In the genomic region with DNA sequence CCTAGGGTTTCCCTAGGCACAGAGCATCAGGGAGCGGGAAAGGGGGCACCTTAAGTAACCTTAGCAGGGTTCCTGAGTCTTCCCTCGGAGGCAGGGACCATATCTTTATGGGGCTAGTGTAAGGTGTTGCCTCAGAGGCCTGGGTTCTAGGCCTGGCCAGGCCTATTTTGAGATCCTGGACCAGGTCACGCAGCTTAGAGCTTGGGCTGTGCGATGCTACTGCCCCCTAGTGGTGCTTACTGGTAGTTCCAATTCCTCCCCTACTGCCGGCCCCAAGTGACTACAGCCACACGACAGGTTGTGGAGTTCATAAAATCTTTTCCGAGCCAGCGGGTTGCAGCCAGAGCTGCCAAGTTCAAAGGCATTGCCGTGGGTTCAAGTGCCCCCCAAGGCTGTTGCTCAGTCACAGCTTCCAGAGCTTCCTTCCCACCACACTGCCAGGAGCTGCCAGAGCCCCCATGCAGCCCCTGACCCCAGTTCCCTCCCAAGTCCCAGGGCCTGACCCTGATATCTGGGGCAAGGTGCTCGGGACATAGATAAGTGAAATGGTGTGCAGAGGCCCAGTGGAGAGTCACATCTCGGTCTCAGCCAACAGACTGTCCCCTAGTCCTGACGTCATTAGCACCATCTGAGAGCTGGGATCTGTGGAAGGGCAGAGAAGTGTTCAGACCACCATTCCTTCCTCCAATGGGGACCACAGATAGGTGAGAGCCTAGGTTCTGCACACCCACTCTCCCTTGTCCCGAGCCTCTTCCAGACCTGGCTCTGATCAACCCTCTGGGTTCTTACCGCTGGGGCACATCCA, we compare ENCODE assay signal across 1 cellular context.
TF ChIP-seq lines count a peak whose summit lies in the region.

No MANE protein-coding gene starts in this region.

TF ChIP-seq in HepG2, 621 proteins besides CTCF, POLR2A, EP300 and RAD21 (continued from another document and continues in another):
- TF ChIP-seq, protein P1, sequence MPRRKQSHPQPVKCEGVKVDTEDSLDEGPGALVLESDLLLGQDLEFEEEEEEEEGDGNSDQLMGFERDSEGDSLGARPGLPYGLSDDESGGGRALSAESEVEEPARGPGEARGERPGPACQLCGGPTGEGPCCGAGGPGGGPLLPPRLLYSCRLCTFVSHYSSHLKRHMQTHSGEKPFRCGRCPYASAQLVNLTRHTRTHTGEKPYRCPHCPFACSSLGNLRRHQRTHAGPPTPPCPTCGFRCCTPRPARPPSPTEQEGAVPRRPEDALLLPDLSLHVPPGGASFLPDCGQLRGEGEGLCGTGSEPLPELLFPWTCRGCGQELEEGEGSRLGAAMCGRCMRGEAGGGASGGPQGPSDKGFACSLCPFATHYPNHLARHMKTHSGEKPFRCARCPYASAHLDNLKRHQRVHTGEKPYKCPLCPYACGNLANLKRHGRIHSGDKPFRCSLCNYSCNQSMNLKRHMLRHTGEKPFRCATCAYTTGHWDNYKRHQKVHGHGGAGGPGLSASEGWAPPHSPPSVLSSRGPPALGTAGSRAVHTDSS (CRISPR knock-in tag; conservative IDR thresholded peaks at IDR 0.05) = no peak
- TF ChIP-seq DPF2 (CRISPR knock-in tag; IDR thresholded peaks at IDR 0.05; ENCODE audit: borderline replicate concordance, low read depth) = no peak
- TF ChIP-seq ZBTB7B (CRISPR knock-in tag; IDR thresholded peaks at IDR 0.05) = peak; percentile 40; the same call in 1 of the 2 replicates
- TF ChIP-seq ISL2 (CRISPR knock-in tag; IDR thresholded peaks at IDR 0.05) = no peak
- 0 out of 2 replicates have a peak, but pooled peaks have one; percentile 53 for TF ChIP-seq SRY (CRISPR knock-in tag; IDR thresholded peaks at IDR 0.05)
- TF ChIP-seq, protein P2, sequence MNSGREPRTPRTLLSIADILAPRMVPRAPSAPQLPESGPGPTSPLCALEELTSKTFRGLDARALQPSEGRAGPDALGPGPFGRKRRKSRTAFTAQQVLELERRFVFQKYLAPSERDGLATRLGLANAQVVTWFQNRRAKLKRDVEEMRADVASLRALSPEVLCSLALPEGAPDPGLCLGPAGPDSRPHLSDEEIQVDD (CRISPR knock-in tag; IDR thresholded peaks at IDR 0.05; ENCODE audit: borderline replicate concordance) = no peak
- TF ChIP-seq NFKB2 (CRISPR knock-in tag; IDR thresholded peaks at IDR 0.05; ENCODE audit: borderline replicate concordance) = peak; percentile 9; the same call in 1 of the 2 replicates
- TF ChIP-seq ARID2 (CRISPR knock-in tag; IDR thresholded peaks at IDR 0.05; ENCODE audit: borderline replicate concordance) = no peak
- no peak for TF ChIP-seq ZNF24 (IDR thresholded peaks at IDR 0.05)
- TF ChIP-seq KMT2A (CRISPR knock-in tag; IDR thresholded peaks at IDR 0.05) = 0 out of 2 replicates have a peak, but pooled peaks have one; percentile 54
- TF ChIP-seq SRSF4 (IDR thresholded peaks at IDR 0.05; ENCODE audit: low read depth, low read length, poor library complexity, severe bottlenecking) = no peak
- TF ChIP-seq STAG1 (CRISPR knock-in tag; IDR thresholded peaks at IDR 0.05) = peak; percentile 97
- TF ChIP-seq ZNF83 (CRISPR knock-in tag; IDR thresholded peaks at IDR 0.05; ENCODE audit: borderline replicate concordance) = no peak
- TF ChIP-seq CBX5 (CRISPR knock-in tag; IDR thresholded peaks at IDR 0.05; ENCODE audit: borderline replicate concordance) = no peak; the same call in 1 of the 2 replicates
- TF ChIP-seq PAF1 (CRISPR knock-in tag; IDR thresholded peaks at IDR 0.05) = peak; percentile 45; the same call in 1 of the 2 replicates
- no peak for TF ChIP-seq KLF12 (CRISPR knock-in tag; IDR thresholded peaks at IDR 0.05; ENCODE audit: borderline replicate concordance)
- TF ChIP-seq IRF2 (CRISPR knock-in tag; IDR thresholded peaks at IDR 0.05) = 0 out of 2 replicates have a peak, but pooled peaks have one; percentile 44
- no peak for TF ChIP-seq SAFB2 (CRISPR knock-in tag; IDR thresholded peaks at IDR 0.05; ENCODE audit: borderline replicate concordance, low read depth)
- TF ChIP-seq NRL (CRISPR knock-in tag; IDR thresholded peaks at IDR 0.05; ENCODE audit: borderline replicate concordance) = 0 out of 2 replicates have a peak, but pooled peaks have one; percentile 38
- no peak for TF ChIP-seq ZBTB38 (CRISPR knock-in tag; IDR thresholded peaks at IDR 0.05)
- TF ChIP-seq, protein P3, sequence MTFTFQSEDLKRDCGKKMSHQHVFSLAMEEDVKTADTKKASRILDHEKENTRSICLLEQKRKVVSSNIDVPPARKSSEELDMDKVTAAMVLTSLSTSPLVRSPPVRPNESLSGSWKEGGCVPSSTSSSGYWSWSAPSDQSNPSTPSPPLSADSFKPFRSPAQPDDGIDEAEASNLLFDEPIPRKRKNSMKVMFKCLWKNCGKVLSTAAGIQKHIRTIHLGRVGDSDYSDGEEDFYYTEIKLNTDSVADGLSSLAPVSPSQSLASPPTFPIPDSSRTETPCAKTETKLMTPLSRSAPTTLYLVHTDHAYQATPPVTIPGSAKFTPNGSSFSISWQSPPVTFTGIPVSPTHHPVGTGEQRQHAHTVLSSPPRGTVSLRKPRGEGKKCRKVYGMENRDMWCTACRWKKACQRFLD (CRISPR knock-in tag; IDR thresholded peaks at IDR 0.05; ENCODE audit: borderline replicate concordance) = no peak
- no peak for TF ChIP-seq ZNF101 (CRISPR knock-in tag; IDR thresholded peaks at IDR 0.05; ENCODE audit: borderline replicate concordance, low read depth)
- TF ChIP-seq, protein P4, sequence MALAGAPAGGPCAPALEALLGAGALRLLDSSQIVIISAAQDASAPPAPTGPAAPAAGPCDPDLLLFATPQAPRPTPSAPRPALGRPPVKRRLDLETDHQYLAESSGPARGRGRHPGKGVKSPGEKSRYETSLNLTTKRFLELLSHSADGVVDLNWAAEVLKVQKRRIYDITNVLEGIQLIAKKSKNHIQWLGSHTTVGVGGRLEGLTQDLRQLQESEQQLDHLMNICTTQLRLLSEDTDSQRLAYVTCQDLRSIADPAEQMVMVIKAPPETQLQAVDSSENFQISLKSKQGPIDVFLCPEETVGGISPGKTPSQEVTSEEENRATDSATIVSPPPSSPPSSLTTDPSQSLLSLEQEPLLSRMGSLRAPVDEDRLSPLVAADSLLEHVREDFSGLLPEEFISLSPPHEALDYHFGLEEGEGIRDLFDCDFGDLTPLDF (CRISPR knock-in tag; IDR thresholded peaks at IDR 0.05) = no peak
- TF ChIP-seq, protein P5, sequence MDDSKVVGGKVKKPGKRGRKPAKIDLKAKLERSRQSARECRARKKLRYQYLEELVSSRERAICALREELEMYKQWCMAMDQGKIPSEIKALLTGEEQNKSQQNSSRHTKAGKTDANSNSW (CRISPR knock-in tag; IDR thresholded peaks at IDR 0.05; ENCODE audit: borderline replicate concordance) = no peak
- TF ChIP-seq, protein P6, sequence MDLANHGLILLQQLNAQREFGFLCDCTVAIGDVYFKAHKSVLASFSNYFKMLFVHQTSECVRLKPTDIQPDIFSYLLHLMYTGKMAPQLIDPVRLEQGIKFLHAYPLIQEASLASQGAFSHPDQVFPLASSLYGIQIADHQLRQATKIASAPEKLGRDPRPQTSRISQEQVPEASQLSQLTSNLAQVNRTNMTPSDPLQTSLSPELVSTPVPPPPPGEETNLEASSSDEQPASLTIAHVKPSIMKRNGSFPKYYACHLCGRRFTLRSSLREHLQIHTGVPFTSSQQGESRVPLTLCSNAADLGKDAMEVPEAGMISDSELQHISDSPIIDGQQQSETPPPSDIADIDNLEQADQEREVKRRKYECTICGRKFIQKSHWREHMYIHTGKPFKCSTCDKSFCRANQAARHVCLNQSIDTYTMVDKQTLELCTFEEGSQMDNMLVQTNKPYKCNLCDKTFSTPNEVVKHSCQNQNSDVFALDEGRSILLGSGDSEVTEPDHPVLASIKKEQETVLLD (CRISPR knock-in tag; IDR thresholded peaks at IDR 0.05; ENCODE audit: low read depth) = no peak
- TF ChIP-seq ZNF737 (CRISPR knock-in tag; IDR thresholded peaks at IDR 0.05; ENCODE audit: borderline replicate concordance) = no peak; the same call in 1 of the 2 replicates
- TF ChIP-seq ZNF451 (CRISPR knock-in tag; IDR thresholded peaks at IDR 0.05) = no peak
- peak; percentile 67; the same call in 1 of the 2 replicates for TF ChIP-seq ZNF274 (CRISPR knock-in tag; IDR thresholded peaks at IDR 0.05)
- TF ChIP-seq ZNF224 (CRISPR knock-in tag; IDR thresholded peaks at IDR 0.05) = 0 out of 2 replicates have a peak, but pooled peaks have one; percentile 56
- TF ChIP-seq, protein P7, sequence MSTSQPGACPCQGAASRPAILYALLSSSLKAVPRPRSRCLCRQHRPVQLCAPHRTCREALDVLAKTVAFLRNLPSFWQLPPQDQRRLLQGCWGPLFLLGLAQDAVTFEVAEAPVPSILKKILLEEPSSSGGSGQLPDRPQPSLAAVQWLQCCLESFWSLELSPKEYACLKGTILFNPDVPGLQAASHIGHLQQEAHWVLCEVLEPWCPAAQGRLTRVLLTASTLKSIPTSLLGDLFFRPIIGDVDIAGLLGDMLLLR (CRISPR knock-in tag; IDR thresholded peaks at IDR 0.05) = 0 out of 2 replicates have a peak, but pooled peaks have one; percentile 20
- peak; percentile 62 for TF ChIP-seq RBM39 (IDR thresholded peaks at IDR 0.05; ENCODE audit: low read depth, low read length, poor library complexity, severe bottlenecking)
- TF ChIP-seq KLF13 (CRISPR knock-in tag; IDR thresholded peaks at IDR 0.05) = no peak
- no peak for TF ChIP-seq SNAPC2 (CRISPR knock-in tag; IDR thresholded peaks at IDR 0.05)
- no peak; the same call in 1 of the 2 replicates for TF ChIP-seq HDAC2 (CRISPR knock-in tag; IDR thresholded peaks at IDR 0.05)
- 0 out of 2 replicates have a peak, but pooled peaks have one; percentile 39 for TF ChIP-seq MIXL1 (CRISPR knock-in tag; IDR thresholded peaks at IDR 0.05)
- no peak for TF ChIP-seq SIN3A (IDR thresholded peaks at IDR 0.05; ENCODE audit: borderline replicate concordance, low read depth, low read length)
- peak; percentile 79 for TF ChIP-seq KDM2A (CRISPR knock-in tag; IDR thresholded peaks at IDR 0.05; ENCODE audit: borderline replicate concordance, low read depth)
- peak; percentile 73 for TF ChIP-seq HIVEP1 (CRISPR knock-in tag; IDR thresholded peaks at IDR 0.05)
- no peak for TF ChIP-seq ZNF674 (CRISPR knock-in tag; IDR thresholded peaks at IDR 0.05; ENCODE audit: low read depth)
- TF ChIP-seq, protein P8, sequence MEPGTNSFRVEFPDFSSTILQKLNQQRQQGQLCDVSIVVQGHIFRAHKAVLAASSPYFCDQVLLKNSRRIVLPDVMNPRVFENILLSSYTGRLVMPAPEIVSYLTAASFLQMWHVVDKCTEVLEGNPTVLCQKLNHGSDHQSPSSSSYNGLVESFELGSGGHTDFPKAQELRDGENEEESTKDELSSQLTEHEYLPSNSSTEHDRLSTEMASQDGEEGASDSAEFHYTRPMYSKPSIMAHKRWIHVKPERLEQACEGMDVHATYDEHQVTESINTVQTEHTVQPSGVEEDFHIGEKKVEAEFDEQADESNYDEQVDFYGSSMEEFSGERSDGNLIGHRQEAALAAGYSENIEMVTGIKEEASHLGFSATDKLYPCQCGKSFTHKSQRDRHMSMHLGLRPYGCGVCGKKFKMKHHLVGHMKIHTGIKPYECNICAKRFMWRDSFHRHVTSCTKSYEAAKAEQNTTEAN (CRISPR knock-in tag; conservative IDR thresholded peaks at IDR 0.05) = no peak
- TF ChIP-seq, protein P9, sequence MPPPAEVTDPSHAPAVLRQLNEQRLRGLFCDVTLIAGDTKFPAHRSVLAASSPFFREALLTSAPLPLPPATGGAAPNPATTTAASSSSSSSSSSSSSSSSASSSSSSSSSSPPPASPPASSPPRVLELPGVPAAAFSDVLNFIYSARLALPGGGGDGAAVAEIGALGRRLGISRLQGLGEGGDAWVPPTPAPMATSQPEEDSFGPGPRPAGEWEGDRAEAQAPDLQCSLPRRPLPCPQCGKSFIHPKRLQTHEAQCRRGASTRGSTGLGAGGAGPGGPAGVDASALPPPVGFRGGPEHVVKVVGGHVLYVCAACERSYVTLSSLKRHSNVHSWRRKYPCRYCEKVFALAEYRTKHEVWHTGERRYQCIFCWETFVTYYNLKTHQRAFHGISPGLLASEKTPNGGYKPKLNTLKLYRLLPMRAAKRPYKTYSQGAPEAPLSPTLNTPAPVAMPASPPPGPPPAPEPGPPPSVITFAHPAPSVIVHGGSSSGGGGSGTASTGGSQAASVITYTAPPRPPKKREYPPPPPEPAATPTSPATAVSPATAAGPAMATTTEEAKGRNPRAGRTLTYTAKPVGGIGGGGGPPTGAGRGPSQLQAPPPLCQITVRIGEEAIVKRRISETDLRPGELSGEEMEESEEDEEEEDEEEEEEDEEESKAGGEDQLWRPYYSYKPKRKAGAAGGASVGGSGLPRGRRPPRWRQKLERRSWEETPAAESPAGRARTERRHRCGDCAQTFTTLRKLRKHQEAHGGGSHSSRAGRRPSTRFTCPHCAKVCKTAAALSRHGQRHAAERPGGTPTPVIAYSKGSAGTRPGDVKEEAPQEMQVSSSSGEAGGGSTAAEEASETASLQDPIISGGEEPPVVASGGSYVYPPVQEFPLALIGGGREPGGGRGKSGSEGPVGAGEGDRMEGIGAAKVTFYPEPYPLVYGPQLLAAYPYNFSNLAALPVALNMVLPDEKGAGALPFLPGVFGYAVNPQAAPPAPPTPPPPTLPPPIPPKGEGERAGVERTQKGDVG (CRISPR knock-in tag; IDR thresholded peaks at IDR 0.05; ENCODE audit: borderline replicate concordance) = peak; percentile 30; the same call in 1 of the 2 replicates
- TF ChIP-seq, protein P10, sequence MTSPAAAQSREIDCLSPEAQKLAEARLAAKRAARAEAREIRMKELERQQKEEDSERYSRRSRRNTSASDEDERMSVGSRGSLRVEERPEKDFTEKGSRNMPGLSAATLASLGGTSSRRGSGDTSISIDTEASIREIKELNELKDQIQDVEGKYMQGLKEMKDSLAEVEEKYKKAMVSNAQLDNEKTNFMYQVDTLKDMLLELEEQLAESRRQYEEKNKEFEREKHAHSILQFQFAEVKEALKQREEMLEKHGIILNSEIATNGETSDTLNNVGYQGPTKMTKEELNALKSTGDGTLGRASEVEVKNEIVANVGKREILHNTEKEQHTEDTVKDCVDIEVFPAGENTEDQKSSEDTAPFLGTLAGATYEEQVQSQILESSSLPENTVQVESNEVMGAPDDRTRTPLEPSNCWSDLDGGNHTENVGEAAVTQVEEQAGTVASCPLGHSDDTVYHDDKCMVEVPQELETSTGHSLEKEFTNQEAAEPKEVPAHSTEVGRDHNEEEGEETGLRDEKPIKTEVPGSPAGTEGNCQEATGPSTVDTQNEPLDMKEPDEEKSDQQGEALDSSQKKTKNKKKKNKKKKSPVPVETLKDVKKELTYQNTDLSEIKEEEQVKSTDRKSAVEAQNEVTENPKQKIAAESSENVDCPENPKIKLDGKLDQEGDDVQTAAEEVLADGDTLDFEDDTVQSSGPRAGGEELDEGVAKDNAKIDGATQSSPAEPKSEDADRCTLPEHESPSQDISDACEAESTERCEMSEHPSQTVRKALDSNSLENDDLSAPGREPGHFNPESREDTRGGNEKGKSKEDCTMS (CRISPR knock-in tag; conservative IDR thresholded peaks at IDR 0.05) = no peak
- TF ChIP-seq ZNF510 (CRISPR knock-in tag; IDR thresholded peaks at IDR 0.05; ENCODE audit: low read depth) = no peak
- peak; percentile 19; the same call in 1 of the 2 replicates for TF ChIP-seq ZNF547 (CRISPR knock-in tag; IDR thresholded peaks at IDR 0.05)
- TF ChIP-seq FOSL1 (CRISPR knock-in tag; IDR thresholded peaks at IDR 0.05; ENCODE audit: borderline replicate concordance) = no peak
- no peak for TF ChIP-seq ZNF546 (CRISPR knock-in tag; conservative IDR thresholded peaks at IDR 0.05)
- no peak for TF ChIP-seq ZNF629 (CRISPR knock-in tag; conservative IDR thresholded peaks at IDR 0.05)
- no peak for TF ChIP-seq PCBP2 (optimal IDR thresholded peaks at IDR 0.05; ENCODE audit: low read depth, low read length, poor library complexity, severe bottlenecking)
- TF ChIP-seq, protein P11, sequence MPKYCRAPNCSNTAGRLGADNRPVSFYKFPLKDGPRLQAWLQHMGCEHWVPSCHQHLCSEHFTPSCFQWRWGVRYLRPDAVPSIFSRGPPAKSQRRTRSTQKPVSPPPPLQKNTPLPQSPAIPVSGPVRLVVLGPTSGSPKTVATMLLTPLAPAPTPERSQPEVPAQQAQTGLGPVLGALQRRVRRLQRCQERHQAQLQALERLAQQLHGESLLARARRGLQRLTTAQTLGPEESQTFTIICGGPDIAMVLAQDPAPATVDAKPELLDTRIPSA (CRISPR knock-in tag; IDR thresholded peaks at IDR 0.05; ENCODE audit: borderline replicate concordance) = 0 out of 2 replicates have a peak, but pooled peaks have one; percentile 19
